In the genomic region with DNA sequence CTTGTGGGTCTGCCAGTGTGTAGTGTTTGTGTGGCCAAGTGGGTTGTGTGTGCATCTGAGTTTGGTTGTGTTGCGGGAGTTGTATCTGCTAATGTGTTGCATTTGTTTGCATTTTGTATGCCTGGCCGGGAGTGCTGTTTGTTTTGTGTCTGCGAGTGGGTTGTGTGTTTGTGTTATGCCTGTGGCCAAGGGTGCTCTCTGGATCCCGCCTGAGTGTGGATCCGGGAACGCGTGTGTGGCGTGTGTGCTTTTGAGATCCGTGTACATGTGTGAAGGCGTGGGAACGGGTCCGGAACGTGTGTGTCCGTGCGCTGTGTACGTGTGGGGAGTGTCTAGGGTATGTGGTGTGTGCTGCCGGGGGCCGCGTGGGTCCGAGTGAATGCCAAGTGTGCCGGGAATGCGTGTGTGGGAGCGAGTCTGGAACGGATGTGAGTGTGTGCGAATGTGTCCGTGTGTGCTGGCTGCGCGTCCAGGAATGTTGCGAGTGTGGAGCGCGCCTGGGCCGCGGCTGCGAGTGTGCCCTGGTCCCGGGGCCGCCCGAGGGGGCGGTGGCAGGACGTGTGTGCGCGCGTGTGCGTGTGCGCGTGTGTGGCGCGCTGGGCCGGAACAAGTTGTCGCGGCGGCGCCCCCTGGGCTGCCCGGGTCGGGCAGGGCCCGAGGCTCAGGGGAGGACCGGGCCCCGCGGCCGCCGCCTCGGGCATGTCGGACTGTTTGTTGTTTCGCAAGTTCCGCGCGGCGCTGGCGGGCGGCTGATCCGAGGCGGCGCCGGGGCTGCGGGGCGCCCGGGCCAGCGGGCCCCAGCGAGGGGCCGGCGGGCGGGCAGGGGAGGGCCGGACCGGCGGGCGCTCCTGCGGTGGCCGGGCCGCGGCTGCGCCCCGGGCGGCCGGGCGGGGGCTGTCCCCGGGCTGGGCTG, we compare ENCODE assay signal across 8 cellular contexts. TPM values are rescaled to one million over a fixed set of nuclear protein-coding genes. Genes with fewer than 3 reads are reported as not detected.
A peak's percentile ranks its signal among the peaks of the same experiment; 100 is the strongest.
DNase-seq lines count a peak whose midpoint lies in the region; FAIRE-seq and TF ChIP-seq lines count a peak whose summit lies in the region.

No MANE protein-coding gene starts in this region.

- H3K4me3 Mint-ChIP-seq in activated CD4-positive, alpha-beta T cell treated with anti-CD3 and anti-CD28 coated beads, Interleukin-2, amount 10 ng/mL, durations not matched to agents 24 days and 14 days = peak overlapping the region; percentile 78

- no peak overlapping the region for H3K27ac ChIP-seq in SU-DHL-6 (ENCODE audit: low read depth, low read length)
- no peak overlapping the region for H3K27ac ChIP-seq in effector memory CD4-positive, alpha-beta T cell (ENCODE audit: insufficient read depth, low read length, poor library complexity, severe bottlenecking)
- peak overlapping the region; percentile 72 to 73 for H3K27ac ChIP-seq in tibial artery

- TF ChIP-seq CTCF in SU-DHL-6 (IDR thresholded peaks at IDR 0.05; ENCODE audit: insufficient read depth, low read length, poor library complexity, severe bottlenecking) (no peak), tibial artery (IDR thresholded peaks at IDR 0.05) (no peak)

- H4K20me1 ChIP-seq in SU-DHL-6 (ENCODE audit: low read depth, low read length) = no peaks in the 10 kb centered on the region

- H3K9me3 ChIP-seq in SU-DHL-6 (ENCODE audit: insufficient read depth, low read length) (no peaks in the 10 kb centered on the region), tibial artery (no peaks in the 10 kb centered on the region)
- no peaks in the 10 kb centered on the region for H3K9me3 ChIP-seq in effector memory CD4-positive, alpha-beta T cell (ENCODE audit: control insufficient read depth, low read length)

- no peaks in the 10 kb centered on the region for H3K9me3 Mint-ChIP-seq in activated CD4-positive, alpha-beta T cell treated with anti-CD3 and anti-CD28 coated beads, Interleukin-2, amount 10 ng/mL, durations not matched to agents 24 days and 14 days

- H3K36me3 ChIP-seq in SU-DHL-6 (ENCODE audit: low read length) (no peaks in the 10 kb centered on the region), tibial artery (no peaks in the 10 kb centered on the region)
- no peaks in the 10 kb centered on the region for H3K36me3 ChIP-seq in effector memory CD4-positive, alpha-beta T cell (ENCODE audit: control insufficient read depth, insufficient read depth, low read length)

- H3K27me3 Mint-ChIP-seq in activated CD4-positive, alpha-beta T cell treated with anti-CD3 and anti-CD28 coated beads, Interleukin-2, amount 10 ng/mL, durations not matched to agents 24 days and 14 days = peaks cover 61% of the 10 kb centered on the region

- intact Hi-C loops in activated CD4-positive, alpha-beta T cell treated with anti-CD3 and anti-CD28 coated beads, Interleukin-2, amount 10 ng/mL, durations not matched to agents 24 days and 14 days (cut with micrococcal nuclease) = loop anchor here (1.0 to 5.0 kb wide), 4 partner anchors 105 to 1470 kb away; no protein-coding TSS in a partner anchor
- intact Hi-C loops in tibial artery (cut with DNase I; ENCODE audit: low total_unique reads) = loop anchor here (2.0 to 5.0 kb wide), 2 partner anchors 850 to 1144 kb away; no protein-coding TSS in a partner anchor

- no peak for FAIRE-seq in H54 (lab: Jason Lieb, UNC)

- no peak overlapping the region for H2AFZ ChIP-seq in SU-DHL-6 (ENCODE audit: low read depth, low read length, severe bottlenecking)

- H3K9me2 ChIP-seq in SU-DHL-6 (replicated peaks; ENCODE audit: insufficient read depth, low read length) = no peaks in the 10 kb centered on the region

- no peaks in the 10 kb centered on the region for H3F3A ChIP-seq in SU-DHL-6 (ENCODE audit: insufficient read depth)

- peaks cover 16% of the 10 kb centered on the region for H3K4me1 Mint-ChIP-seq in activated CD4-positive, alpha-beta T cell treated with anti-CD3 and anti-CD28 coated beads, Interleukin-2, amount 10 ng/mL, durations not matched to agents 24 days and 14 days

- no peak overlapping the region for H3K9ac ChIP-seq in SU-DHL-6 (ENCODE audit: low read length)

- no peaks in the 10 kb centered on the region for H3K27me3 ChIP-seq in SU-DHL-6 (ENCODE audit: low read length)
- H3K27me3 ChIP-seq in effector memory CD4-positive, alpha-beta T cell (replicated peaks; ENCODE audit: control insufficient read depth, insufficient read depth, low read length, poor library complexity, severe bottlenecking) = peaks cover 17% of the 10 kb centered on the region
- H3K27me3 ChIP-seq in tibial artery = no peaks in the 10 kb centered on the region

- DNase-seq in activated CD4-positive, alpha-beta T cell treated with anti-CD3 and anti-CD28 coated beads, Interleukin-2, amount 10 ng/mL, durations not matched to agents 24 days and 14 days = peak; percentile 70
- no peak for DNase-seq in activated CD4-positive, alpha-beta T cell treated with anti-CD3 and anti-CD28 coated beads, Interleukin-2, amount 50 U/mL, for 1 hour
- no peak for DNase-seq in effector memory CD4-positive, alpha-beta T cell
- DNase-seq in lung microvascular endothelial cell (ENCODE audit: low read depth in 2 of 2) (peak; percentile 37 to 59), tibial artery (peak; percentile 45 to 77), H54 (ENCODE audit: insufficient read length, low spot score) (no peak), GM19240 (ENCODE audit: insufficient read length, low spot score) (no peak)

- peaks cover 16% of the 10 kb centered on the region for H3K4me1 ChIP-seq in effector memory CD4-positive, alpha-beta T cell (ENCODE audit: control insufficient read depth, insufficient read depth, low read length, poor library complexity, severe bottlenecking)
- peaks cover 0 to 24% (median 15%) of the 10 kb centered on the region in 4 donors for H3K4me1 ChIP-seq in tibial artery

- peaks cover 2% of the 10 kb centered on the region for H3K36me3 Mint-ChIP-seq in activated CD4-positive, alpha-beta T cell treated with anti-CD3 and anti-CD28 coated beads, Interleukin-2, amount 10 ng/mL, durations not matched to agents 24 days and 14 days (ENCODE audit: low read depth)

- H3K79me2 ChIP-seq in SU-DHL-6 (ENCODE audit: insufficient read depth, low read length) = no peaks in the 10 kb centered on the region

- TF ChIP-seq POLR2A in H54 (IDR thresholded peaks at IDR 0.05; ENCODE audit: low read depth, low read length) = no peak

- H3K27ac Mint-ChIP-seq in activated CD4-positive, alpha-beta T cell treated with anti-CD3 and anti-CD28 coated beads, Interleukin-2, amount 10 ng/mL, durations not matched to agents 24 days and 14 days = peak overlapping the region; percentile 19

- peak overlapping the region; percentile 25 for H3K4me3 ChIP-seq in SU-DHL-6 (ENCODE audit: insufficient read depth, low read length, poor library complexity, severe bottlenecking)
- peak overlapping the region; percentile 48 for H3K4me3 ChIP-seq in effector memory CD4-positive, alpha-beta T cell (ENCODE audit: insufficient read depth, low read depth, low read length, poor library complexity, severe bottlenecking)
- peak overlapping the region; percentile 59 to 73 for H3K4me3 ChIP-seq in tibial artery

- H3K4me2 ChIP-seq in SU-DHL-6 (ENCODE audit: low read depth, low read length, poor library complexity, severe bottlenecking) = peak overlapping the region; percentile 40

RNA-seq across cellular contexts. Expression of a gene that starts 0.9 kb away (rescaled TPM):
- 0.47 and 0.95 TPM in 2 replicates for total RNA-seq in activated CD4-positive, alpha-beta T cell treated with anti-CD3 and anti-CD28 coated beads, Interleukin-2, amount 10 ng/mL, durations not matched to agents 24 days and 14 days
- total RNA-seq in lung microvascular endothelial cell = 1.8 and 2.6 TPM in 2 replicates

RNA-seq across cellular contexts. Expression of a gene that starts 6.5 kb away (rescaled TPM):
- total RNA-seq in activated CD4-positive, alpha-beta T cell treated with anti-CD3 and anti-CD28 coated beads, Interleukin-2, amount 10 ng/mL, durations not matched to agents 24 days and 14 days = 36.4 and 41.3 TPM in 2 replicates
- total RNA-seq in lung microvascular endothelial cell = 12.7 and 15.5 TPM in 2 replicates

RNA-seq across cellular contexts. Expression of a gene that starts 55.5 kb away (rescaled TPM):
- 138 and 141 TPM in 2 replicates for total RNA-seq in activated CD4-positive, alpha-beta T cell treated with anti-CD3 and anti-CD28 coated beads, Interleukin-2, amount 10 ng/mL, durations not matched to agents 24 days and 14 days
- 19.4 and 35.7 TPM in 2 replicates for total RNA-seq in lung microvascular endothelial cell

Comparison
In these comparisons a context has a peak if more than half of its experiments do, and no peak if none do; other contexts are left out.
1. DNase-seq: peak in activated CD4-positive, alpha-beta T cell treated with anti-CD3 and anti-CD28 coated beads, Interleukin-2, amount 10 ng/mL, durations not matched to agents 24 days and 14 days (single experiment), lung microvascular endothelial cell (2 of 2) and tibial artery (2 of 2); none in activated CD4-positive, alpha-beta T cell treated with anti-CD3 and anti-CD28 coated beads, Interleukin-2, amount 50 U/mL, for 1 hour (single experiment), effector memory CD4-positive, alpha-beta T cell (0 of 3), H54 (single experiment) and GM19240 (single experiment).
2. H3K27ac ChIP-seq: peak in tibial artery (2 of 2); none in SU-DHL-6 (single experiment) and effector memory CD4-positive, alpha-beta T cell (single experiment).
3. Peak in every context shown above with its lines, with median percentiles within 50 percentile points of each other: H3K4me3 ChIP-seq.